Comparison of ENCODE assay signal across 14 cellular contexts in genomic region chr18:23232331-23232730, GRCh38.
DNase-seq lines count a peak whose midpoint lies in the region; ATAC-seq and TF ChIP-seq lines count a peak whose summit lies in the region.
"Had no signal": no experiment of that assay in that cellular context is flagged by ENCODE, and none has a peak within 500 bp of the region (broad histone marks: within the 10 kb centered on the region; RNA-seq: fewer than 3 reads in every experiment).

No MANE protein-coding gene starts in this region.

- H3K4me1 ChIP-seq in suprapubic skin: peaks cover 58% of the 10 kb centered on the region

- H3K4me1 Mint-ChIP-seq in osteocyte (ENCODE audit: unreplicated experiment): peaks cover 72% of the 10 kb centered on the region

- no peaks in the 10 kb centered on the region for H3K27me3 ChIP-seq in suprapubic skin
- H3K27me3 ChIP-seq: brain microvascular endothelial cell, esophagus muscularis mucosa, testis had no signal

- H3K27ac Mint-ChIP-seq in osteocyte (ENCODE audit: unreplicated experiment): peak overlapping the region; percentile 34

- TF ChIP-seq CTCF in osteocyte (IDR thresholded peaks at IDR 0.05) (no peak), suprapubic skin (IDR thresholded peaks at IDR 0.05) (no peak)

- peaks cover 19% of the 10 kb centered on the region for H3K36me3 Mint-ChIP-seq in osteocyte (ENCODE audit: unreplicated experiment)

- peak overlapping the region; percentile 22 for H3K27ac ChIP-seq in angular gyrus (ENCODE audit: low read depth, low read length)
- no peak overlapping the region for H3K27ac ChIP-seq in suprapubic skin
- H3K27ac ChIP-seq: testis had no signal

- H3K36me3 ChIP-seq in suprapubic skin: peaks cover 9% of the 10 kb centered on the region
- H3K36me3 ChIP-seq: esophagus muscularis mucosa had no signal

- no peaks in the 10 kb centered on the region for H3K9me3 Mint-ChIP-seq in osteocyte (ENCODE audit: unreplicated experiment)
- H3K9me3 Mint-ChIP-seq: neural crest cell had no signal

- no peak overlapping the region for H3K4me3 Mint-ChIP-seq in osteocyte (ENCODE audit: unreplicated experiment)
- H3K4me3 Mint-ChIP-seq: neural crest cell had no signal

- WGBS in suprapubic skin: 33% methylated on average over 6 of the region's 6 CpGs

- no peak for TF ChIP-seq POLR2A in suprapubic skin (IDR thresholded peaks at IDR 0.05)

- TF ChIP-seq EP300 in suprapubic skin (IDR thresholded peaks at IDR 0.05): no peak

- H3K4me3 ChIP-seq in suprapubic skin: no peak overlapping the region
- H3K4me3 ChIP-seq: esophagus muscularis mucosa, K562, SK-N-MC, testis had no signal

- no peaks in the 10 kb centered on the region for H3K27me3 Mint-ChIP-seq in osteocyte (ENCODE audit: unreplicated experiment)

- DNase-seq in DMS79 treated with DMSO at 0.1 percent for 48 hours (lab: John Stamatoyannopoulos, UW) (peak; percentile 80), NCI-H187 treated with DMSO at 0.1 percent for 48 hours (lab: John Stamatoyannopoulos, UW) (peak; percentile 42), osteocyte (ENCODE audit: extremely low spot score, unreplicated experiment) (no peak), UCSD-AML1 (lab: John Stamatoyannopoulos, UW; ENCODE audit: unreplicated experiment) (no peak), suprapubic skin (ENCODE audit: low spot score in 2 of 2) (no peak)
- DNase-seq: brain microvascular endothelial cell, NCI-H345, testis had no signal

- H3K9me3 ChIP-seq in suprapubic skin: no peaks in the 10 kb centered on the region
- H3K9me3 ChIP-seq: esophagus muscularis mucosa, testis had no signal

- ATAC-seq in HG02840 (IDR thresholded peaks at IDR 0.05; ENCODE audit: low FRiP score, unreplicated experiment): no peak
- ATAC-seq: K562 had no signal

Comparison
In these comparisons a context has a peak if more than half of its experiments do, and no peak if none do; other contexts are left out.
1. DNase-seq: peak in DMS79 treated with DMSO at 0.1 percent for 48 hours (single experiment) and NCI-H187 treated with DMSO at 0.1 percent for 48 hours (single experiment); none in osteocyte (single experiment), UCSD-AML1 (single experiment) and suprapubic skin (0 of 2).